ENCODE assay signal across 2 cellular contexts in the genomic region with DNA sequence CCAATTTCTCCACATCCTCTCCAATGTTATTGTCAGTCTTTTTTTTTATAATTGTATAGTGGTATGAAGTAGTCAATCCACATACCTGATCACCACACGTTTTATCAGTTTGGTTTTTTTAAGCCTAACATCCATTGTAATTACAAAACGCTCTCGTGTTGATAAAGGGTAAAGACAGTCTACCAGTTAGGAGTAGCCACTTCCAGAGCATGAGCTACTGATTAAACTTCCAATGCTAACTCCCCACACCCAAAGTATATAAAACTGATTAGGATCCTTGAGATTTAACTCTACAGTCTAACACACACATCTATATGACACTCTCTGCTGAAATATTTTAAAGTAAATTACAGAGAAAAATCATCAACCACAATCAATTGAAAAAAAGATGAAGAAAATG.
TF ChIP-seq lines count a peak whose summit lies in the region.

No MANE protein-coding gene starts in this region.

TF ChIP-seq in liver, 16 proteins besides CTCF, POLR2A, EP300 and RAD21 (continued from another document):
- TF ChIP-seq, protein P1, sequence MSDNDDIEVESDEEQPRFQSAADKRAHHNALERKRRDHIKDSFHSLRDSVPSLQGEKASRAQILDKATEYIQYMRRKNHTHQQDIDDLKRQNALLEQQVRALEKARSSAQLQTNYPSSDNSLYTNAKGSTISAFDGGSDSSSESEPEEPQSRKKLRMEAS (IDR thresholded peaks at IDR 0.05) = no peak
- peak; percentile 12 for TF ChIP-seq SP1 (IDR thresholded peaks at IDR 0.05)

TF ChIP-seq in HepG2, 621 proteins besides CTCF, POLR2A, EP300 and RAD21 (continued from another document):
- TF ChIP-seq, protein P2, sequence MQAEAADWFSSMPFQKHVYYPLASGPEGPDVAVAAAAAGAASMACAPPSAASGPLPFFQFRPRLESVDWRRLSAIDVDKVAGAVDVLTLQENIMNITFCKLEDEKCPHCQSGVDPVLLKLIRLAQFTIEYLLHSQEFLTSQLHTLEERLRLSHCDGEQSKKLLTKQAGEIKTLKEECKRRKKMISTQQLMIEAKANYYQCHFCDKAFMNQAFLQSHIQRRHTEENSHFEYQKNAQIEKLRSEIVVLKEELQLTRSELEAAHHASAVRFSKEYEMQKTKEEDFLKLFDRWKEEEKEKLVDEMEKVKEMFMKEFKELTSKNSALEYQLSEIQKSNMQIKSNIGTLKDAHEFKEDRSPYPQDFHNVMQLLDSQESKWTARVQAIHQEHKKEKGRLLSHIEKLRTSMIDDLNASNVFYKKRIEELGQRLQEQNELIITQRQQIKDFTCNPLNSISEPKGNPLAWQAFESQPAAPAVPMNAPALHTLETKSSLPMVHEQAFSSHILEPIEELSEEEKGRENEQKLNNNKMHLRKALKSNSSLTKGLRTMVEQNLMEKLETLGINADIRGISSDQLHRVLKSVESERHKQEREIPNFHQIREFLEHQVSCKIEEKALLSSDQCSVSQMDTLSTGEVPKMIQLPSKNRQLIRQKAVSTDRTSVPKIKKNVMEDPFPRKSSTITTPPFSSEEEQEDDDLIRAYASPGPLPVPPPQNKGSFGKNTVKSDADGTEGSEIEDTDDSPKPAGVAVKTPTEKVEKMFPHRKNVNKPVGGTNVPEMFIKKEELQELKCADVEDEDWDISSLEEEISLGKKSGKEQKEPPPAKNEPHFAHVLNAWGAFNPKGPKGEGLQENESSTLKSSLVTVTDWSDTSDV (CRISPR knock-in tag; IDR thresholded peaks at IDR 0.05) = no peak
- TF ChIP-seq RBFOX2 (IDR thresholded peaks at IDR 0.05; ENCODE audit: low read depth, low read length) (no peak), ZMYM2 (CRISPR knock-in tag; IDR thresholded peaks at IDR 0.05) (no peak), RARG (CRISPR knock-in tag; IDR thresholded peaks at IDR 0.05; ENCODE audit: low read depth) (no peak), IKZF1 (IDR thresholded peaks at IDR 0.05) (no peak), CSRNP1 (CRISPR knock-in tag; IDR thresholded peaks at IDR 0.05) (no peak), KAT2B (IDR thresholded peaks at IDR 0.05; ENCODE audit: borderline replicate concordance, low read depth, low read length) (no peak), ZNF296 (CRISPR knock-in tag; conservative IDR thresholded peaks at IDR 0.05) (no peak), KDM5B (CRISPR knock-in tag; IDR thresholded peaks at IDR 0.05; ENCODE audit: borderline replicate concordance) (no peak), MED13 (CRISPR knock-in tag; IDR thresholded peaks at IDR 0.05) (no peak), AFF4 (CRISPR knock-in tag; IDR thresholded peaks at IDR 0.05) (no peak), KMT2A (CRISPR knock-in tag; IDR thresholded peaks at IDR 0.05) (no peak), SCMH1 (CRISPR knock-in tag; IDR thresholded peaks at IDR 0.05; ENCODE audit: borderline replicate concordance) (no peak), SAFB2 (CRISPR knock-in tag; IDR thresholded peaks at IDR 0.05; ENCODE audit: borderline replicate concordance, low read depth) (no peak), HMGXB3 (CRISPR knock-in tag; IDR thresholded peaks at IDR 0.05; ENCODE audit: borderline replicate concordance) (no peak), ZEB1 (IDR thresholded peaks at IDR 0.05; ENCODE audit: insufficient replicate concordance, low read depth) (no peak), FOXJ3 (CRISPR knock-in tag; IDR thresholded peaks at IDR 0.05; ENCODE audit: borderline replicate concordance) (no peak)
